Comparison of ENCODE assay signal across 12 cellular contexts in the genomic region with DNA sequence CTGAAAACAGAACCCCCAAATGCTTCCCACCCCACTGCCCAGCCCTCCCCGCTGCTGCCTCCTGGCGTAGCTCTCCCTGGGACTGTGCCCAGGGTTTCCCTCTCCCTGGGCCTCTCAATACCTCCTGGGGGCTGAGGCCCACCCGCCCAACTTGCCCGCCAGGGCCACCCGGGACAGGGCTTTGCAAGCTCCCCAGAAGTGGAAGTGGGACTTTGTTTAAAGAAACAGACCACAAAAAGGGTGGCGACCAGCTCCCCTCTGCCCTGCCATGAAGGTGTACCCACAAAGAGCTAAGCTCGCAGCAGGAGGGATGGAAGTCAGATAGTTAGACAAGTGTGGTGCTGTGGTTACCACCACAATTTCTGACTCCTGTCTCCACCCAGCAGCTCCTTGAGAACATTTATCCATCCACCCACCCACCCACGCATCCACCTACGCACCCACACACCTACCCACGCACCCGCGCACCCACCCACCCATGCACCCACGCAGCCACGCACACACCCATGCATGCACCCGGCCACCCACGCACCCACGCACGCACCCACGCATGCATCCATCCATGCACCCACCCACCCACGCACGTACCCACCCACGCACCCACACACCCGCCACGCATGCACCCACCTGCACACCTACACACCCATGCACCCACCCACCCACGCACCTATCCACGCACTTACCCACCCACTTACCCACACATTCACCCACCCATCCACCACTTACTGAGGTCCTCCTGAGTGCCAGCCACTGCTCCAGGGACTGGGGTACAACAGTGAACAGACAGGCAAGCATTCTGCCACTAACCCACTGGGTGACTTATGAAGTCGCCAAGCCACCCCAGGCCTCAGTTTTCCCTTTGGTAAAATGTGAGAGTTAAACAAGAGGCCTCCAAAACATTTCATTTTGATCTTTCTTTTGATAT.
A peak's percentile ranks its signal among the peaks of the same experiment; 100 is the strongest.
DNase-seq lines count a peak whose midpoint lies in the region; ATAC-seq, FAIRE-seq and TF ChIP-seq lines count a peak whose summit lies in the region.
"Had no signal": no experiment of that assay in that cellular context is flagged by ENCODE, and none has a peak within 500 bp of the region (broad histone marks: within the 10 kb centered on the region; RNA-seq: fewer than 3 reads in every experiment).

No MANE protein-coding gene starts in this region.

- peak overlapping the region; percentile 32 to 46 for H3K27ac ChIP-seq in right atrium auricular region
- H3K27ac ChIP-seq in transverse colon = peak overlapping the region; percentile 17 to 39 (median 31)
- H3K27ac ChIP-seq: prostate gland, uterus had no signal

- H3K36me3 ChIP-seq in right atrium auricular region (no peaks in the 10 kb centered on the region), transverse colon (no peaks in the 10 kb centered on the region)
- H3K36me3 ChIP-seq: prostate gland, uterus had no signal

- H3K4me3 ChIP-seq in right atrium auricular region = peak overlapping the region; percentile 7 to 13
- H3K4me3 ChIP-seq in transverse colon = no peak overlapping the region
- H3K4me3 ChIP-seq: prostate gland, uterus had no signal

- H3K4me1 ChIP-seq in right atrium auricular region = peaks cover 0 to 31% of the 10 kb centered on the region in 2 donors
- peaks cover 4 to 9% (median 8%) of the 10 kb centered on the region in 4 donors for H3K4me1 ChIP-seq in transverse colon
- H3K4me1 ChIP-seq: prostate gland had no signal

- TF ChIP-seq CTCF in right atrium auricular region (IDR thresholded peaks at IDR 0.05) (no peak), transverse colon (IDR thresholded peaks at IDR 0.05) (no peak)

- in situ Hi-C loops in transverse colon (cut with MboI; ENCODE audit: low pct_ligation_motif_present in 1 of 4, low pct_unique_long_range_greater_than_20kb in 1 of 4, low sequenced_read_pairs in 3 of 4) = no loop called here

- no peak for TF ChIP-seq POLR2A in transverse colon (IDR thresholded peaks at IDR 0.05)
- TF ChIP-seq POLR2A in H54 (IDR thresholded peaks at IDR 0.05; ENCODE audit: low read depth, low read length) = no peak

- no peaks in the 10 kb centered on the region for H3K9me3 ChIP-seq in right atrium auricular region
- H3K9me3 ChIP-seq in transverse colon = no peaks in the 10 kb centered on the region
- H3K9me3 ChIP-seq: prostate gland, uterus had no signal

- intact Hi-C loops in transverse colon (cut with DNase I; ENCODE audit: low total_unique reads) = loop anchor here (10.0 kb wide), 1 partner anchor 112 kb away; no protein-coding TSS in a partner anchor

- no peak for ATAC-seq in GM21381 (IDR thresholded peaks at IDR 0.05; ENCODE audit: unreplicated experiment)
- ATAC-seq in GM18519 (IDR thresholded peaks at IDR 0.05; ENCODE audit: low FRiP score, unreplicated experiment) = no peak

- FAIRE-seq in H54 (lab: Jason Lieb, UNC) = no peak

- DNase-seq in stimulated activated CD4-positive, alpha-beta T cell treated with anti-CD3 and anti-CD28 coated beads, Interleukin-15, amount 100 ng/mL, for 24 hours = peak; percentile 31
- DNase-seq in stimulated activated CD4-positive, alpha-beta T cell treated with anti-CD3 and anti-CD28 coated beads, Interleukin-12 subunit alpha, Interleukin-12 subunit beta, amount 100 ng/mL, for 4 hours = no peak
- DNase-seq in activated CD4-positive, alpha-beta T cell treated with anti-CD3 and anti-CD28 coated beads, Interleukin-2, amount 50 U/mL, for 4 hours = peak; percentile 24 to 40
- DNase-seq in right atrium auricular region (ENCODE audit: low spot score) = no peak
- no peak for DNase-seq in transverse colon
- DNase-seq in H54 (ENCODE audit: insufficient read length, low spot score) = no peak
- DNase-seq: NCI-H1694, NCI-H748 treated with DMSO at 0.1 percent for 48 hours, uterus had no signal

- TF ChIP-seq EP300 in transverse colon (IDR thresholded peaks at IDR 0.05; ENCODE audit: low read depth) = no peak

- 71 to 74% methylated on average over 1 to 22 of the region's 27 CpGs for WGBS in transverse colon (ENCODE audit: low coverage in 1 of 2), 2 donors

- H3K27me3 ChIP-seq in right atrium auricular region (no peaks in the 10 kb centered on the region), transverse colon (no peaks in the 10 kb centered on the region)
- H3K27me3 ChIP-seq: uterus had no signal

Comparison
In these comparisons a context has a peak if more than half of its experiments do, and no peak if none do; other contexts are left out.
1. DNase-seq: peak in stimulated activated CD4-positive, alpha-beta T cell treated with anti-CD3 and anti-CD28 coated beads, Interleukin-15, amount 100 ng/mL, for 24 hours (single experiment) and activated CD4-positive, alpha-beta T cell treated with anti-CD3 and anti-CD28 coated beads, Interleukin-2, amount 50 U/mL, for 4 hours (2 of 2); none in stimulated activated CD4-positive, alpha-beta T cell treated with anti-CD3 and anti-CD28 coated beads, Interleukin-12 subunit alpha, Interleukin-12 subunit beta, amount 100 ng/mL, for 4 hours (single experiment), right atrium auricular region (single experiment), transverse colon (single experiment) and H54 (single experiment).
2. H3K4me3 ChIP-seq: peak in right atrium auricular region (2 of 2); none in transverse colon (0 of 4).